1 cellular context compared by ENCODE assay signal in the genomic region with DNA sequence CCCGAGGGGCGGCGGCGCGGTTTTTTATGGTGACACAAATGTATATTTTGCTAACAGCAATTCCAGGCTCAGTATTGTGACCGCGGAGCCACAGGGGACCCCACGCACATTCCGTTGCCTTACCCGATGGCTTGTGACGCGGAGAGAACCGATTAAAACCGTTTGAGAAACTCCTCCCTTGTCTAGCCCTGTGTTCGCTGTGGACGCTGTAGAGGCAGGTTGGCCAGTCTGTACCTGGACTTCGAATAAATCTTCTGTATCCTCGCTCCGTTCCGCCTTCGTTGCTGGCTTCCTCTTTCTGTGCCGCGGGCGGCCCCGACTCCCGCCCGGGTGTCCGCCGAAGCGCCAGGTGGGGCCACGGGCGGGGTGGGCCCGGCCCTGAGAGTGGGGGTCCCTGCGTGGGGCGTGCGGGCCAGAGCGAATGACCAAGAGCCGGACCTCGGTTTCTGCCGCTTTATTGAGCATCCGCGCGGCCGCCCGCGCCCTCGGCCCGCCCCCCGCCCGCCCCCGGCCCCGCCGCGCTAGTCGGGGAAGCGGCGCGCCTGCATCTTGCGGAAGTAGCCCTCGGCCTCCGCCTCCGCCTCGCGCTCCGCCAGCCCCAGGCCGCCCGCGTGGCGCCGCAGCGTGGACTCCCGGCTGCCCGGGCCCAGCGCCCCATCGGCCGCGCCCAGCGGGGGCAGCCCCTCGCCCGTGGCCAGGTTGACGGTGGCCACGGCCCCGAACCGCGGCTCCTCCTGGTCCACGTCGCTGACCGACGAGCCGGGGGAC.
TF ChIP-seq lines count a peak whose summit lies in the region.

No MANE protein-coding gene starts in this region.

TF ChIP-seq in WTC11, 78 proteins besides CTCF, POLR2A, EP300 and RAD21 (continued from another document):
- TF ChIP-seq, protein P1, sequence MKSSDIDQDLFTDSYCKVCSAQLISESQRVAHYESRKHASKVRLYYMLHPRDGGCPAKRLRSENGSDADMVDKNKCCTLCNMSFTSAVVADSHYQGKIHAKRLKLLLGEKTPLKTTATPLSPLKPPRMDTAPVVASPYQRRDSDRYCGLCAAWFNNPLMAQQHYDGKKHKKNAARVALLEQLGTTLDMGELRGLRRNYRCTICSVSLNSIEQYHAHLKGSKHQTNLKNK (CRISPR knock-in tag; IDR thresholded peaks at IDR 0.05) = 0 out of 2 replicates have a peak, but pooled peaks have one; percentile 14
